In the genomic region with DNA sequence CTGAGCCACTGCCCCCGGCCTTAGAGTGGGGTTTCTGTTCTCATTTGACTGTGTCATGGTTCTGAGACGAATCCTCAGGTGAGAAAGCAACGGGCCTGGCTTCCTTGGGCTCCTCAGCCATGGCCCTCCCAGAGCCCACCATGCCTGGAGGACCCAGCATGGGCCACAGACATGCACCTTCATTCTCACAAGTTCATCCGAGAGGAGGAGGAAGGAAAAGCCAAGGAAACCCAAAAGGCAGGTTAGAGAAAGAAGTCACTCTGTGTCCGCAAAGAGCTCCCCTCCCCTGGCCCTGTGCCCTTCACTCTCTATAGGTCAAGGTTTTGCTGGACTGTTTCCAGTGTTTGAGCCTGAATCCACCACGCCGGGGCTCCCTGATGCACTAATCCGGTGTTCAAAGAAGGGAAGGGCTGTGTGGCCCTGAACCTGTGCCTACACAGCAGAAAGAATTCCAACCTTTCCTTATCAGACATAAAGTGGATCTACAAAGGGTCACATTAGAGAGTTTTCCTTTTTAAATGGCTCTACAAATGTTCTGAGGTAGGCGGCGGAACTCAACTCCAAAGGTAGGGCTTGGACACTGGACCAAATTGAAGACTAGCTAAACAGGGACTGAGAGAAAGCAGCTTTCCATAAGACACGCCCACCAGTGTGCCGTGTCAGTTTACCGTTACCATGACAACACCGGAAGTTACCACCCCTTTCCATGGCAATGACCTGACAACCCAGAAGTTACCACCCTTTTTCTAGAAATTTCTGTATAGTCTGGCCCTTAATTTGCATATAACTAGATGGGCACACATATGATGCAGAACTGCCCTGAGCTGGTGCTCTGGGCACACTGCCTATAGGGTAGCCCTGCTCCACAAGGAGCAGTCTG, we compare ENCODE assay signal across 1 cellular context.
A peak's percentile ranks its signal among the peaks of the same experiment; 100 is the strongest.
TF ChIP-seq lines count a peak whose summit lies in the region.

No MANE protein-coding gene starts in this region.

TF ChIP-seq in K562, 482 proteins besides CTCF, POLR2A, EP300 and RAD21 (continued from another document):
- peak; percentile 58; the same call in 1 of the 2 replicates for TF ChIP-seq SP1 (CRISPR knock-in tag; IDR thresholded peaks at IDR 0.05)
- TF ChIP-seq SMAD1 (IDR thresholded peaks at IDR 0.05; ENCODE audit: low read depth, low read length, partially characterized antibody), result no peak
- no peak for TF ChIP-seq CBX3 (IDR thresholded peaks at IDR 0.05; ENCODE audit: borderline replicate concordance in 1 of 2, low read length in 2 of 2)
- TF ChIP-seq, protein P1, sequence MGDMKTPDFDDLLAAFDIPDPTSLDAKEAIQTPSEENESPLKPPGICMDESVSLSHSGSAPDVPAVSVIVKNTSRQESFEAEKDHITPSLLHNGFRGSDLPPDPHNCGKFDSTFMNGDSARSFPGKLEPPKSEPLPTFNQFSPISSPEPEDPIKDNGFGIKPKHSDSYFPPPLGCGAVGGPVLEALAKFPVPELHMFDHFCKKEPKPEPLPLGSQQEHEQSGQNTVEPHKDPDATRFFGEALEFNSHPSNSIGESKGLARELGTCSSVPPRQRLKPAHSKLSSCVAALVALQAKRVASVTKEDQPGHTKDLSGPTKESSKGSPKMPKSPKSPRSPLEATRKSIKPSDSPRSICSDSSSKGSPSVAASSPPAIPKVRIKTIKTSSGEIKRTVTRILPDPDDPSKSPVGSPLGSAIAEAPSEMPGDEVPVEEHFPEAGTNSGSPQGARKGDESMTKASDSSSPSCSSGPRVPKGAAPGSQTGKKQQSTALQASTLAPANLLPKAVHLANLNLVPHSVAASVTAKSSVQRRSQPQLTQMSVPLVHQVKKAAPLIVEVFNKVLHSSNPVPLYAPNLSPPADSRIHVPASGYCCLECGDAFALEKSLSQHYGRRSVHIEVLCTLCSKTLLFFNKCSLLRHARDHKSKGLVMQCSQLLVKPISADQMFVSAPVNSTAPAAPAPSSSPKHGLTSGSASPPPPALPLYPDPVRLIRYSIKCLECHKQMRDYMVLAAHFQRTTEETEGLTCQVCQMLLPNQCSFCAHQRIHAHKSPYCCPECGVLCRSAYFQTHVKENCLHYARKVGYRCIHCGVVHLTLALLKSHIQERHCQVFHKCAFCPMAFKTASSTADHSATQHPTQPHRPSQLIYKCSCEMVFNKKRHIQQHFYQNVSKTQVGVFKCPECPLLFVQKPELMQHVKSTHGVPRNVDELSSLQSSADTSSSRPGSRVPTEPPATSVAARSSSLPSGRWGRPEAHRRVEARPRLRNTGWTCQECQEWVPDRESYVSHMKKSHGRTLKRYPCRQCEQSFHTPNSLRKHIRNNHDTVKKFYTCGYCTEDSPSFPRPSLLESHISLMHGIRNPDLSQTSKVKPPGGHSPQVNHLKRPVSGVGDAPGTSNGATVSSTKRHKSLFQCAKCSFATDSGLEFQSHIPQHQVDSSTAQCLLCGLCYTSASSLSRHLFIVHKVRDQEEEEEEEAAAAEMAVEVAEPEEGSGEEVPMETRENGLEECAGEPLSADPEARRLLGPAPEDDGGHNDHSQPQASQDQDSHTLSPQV (IDR thresholded peaks at IDR 0.05), result peak; percentile 51; the same call in 1 of the 2 replicates
- peak; percentile 78 for TF ChIP-seq MXI1 (IDR thresholded peaks at IDR 0.05; ENCODE audit: low read depth, low read length)
- peak; percentile 22; the same call in 1 of the 2 replicates for TF ChIP-seq ATF7 (IDR thresholded peaks at IDR 0.05)
- TF ChIP-seq, protein P2, sequence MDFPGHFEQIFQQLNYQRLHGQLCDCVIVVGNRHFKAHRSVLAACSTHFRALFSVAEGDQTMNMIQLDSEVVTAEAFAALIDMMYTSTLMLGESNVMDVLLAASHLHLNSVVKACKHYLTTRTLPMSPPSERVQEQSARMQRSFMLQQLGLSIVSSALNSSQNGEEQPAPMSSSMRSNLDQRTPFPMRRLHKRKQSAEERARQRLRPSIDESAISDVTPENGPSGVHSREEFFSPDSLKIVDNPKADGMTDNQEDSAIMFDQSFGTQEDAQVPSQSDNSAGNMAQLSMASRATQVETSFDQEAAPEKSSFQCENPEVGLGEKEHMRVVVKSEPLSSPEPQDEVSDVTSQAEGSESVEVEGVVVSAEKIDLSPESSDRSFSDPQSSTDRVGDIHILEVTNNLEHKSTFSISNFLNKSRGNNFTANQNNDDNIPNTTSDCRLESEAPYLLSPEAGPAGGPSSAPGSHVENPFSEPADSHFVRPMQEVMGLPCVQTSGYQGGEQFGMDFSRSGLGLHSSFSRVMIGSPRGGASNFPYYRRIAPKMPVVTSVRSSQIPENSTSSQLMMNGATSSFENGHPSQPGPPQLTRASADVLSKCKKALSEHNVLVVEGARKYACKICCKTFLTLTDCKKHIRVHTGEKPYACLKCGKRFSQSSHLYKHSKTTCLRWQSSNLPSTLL (IDR thresholded peaks at IDR 0.05), result peak; percentile 96
- no peak for TF ChIP-seq ZC3H8 (IDR thresholded peaks at IDR 0.05)
- TF ChIP-seq, protein P3, sequence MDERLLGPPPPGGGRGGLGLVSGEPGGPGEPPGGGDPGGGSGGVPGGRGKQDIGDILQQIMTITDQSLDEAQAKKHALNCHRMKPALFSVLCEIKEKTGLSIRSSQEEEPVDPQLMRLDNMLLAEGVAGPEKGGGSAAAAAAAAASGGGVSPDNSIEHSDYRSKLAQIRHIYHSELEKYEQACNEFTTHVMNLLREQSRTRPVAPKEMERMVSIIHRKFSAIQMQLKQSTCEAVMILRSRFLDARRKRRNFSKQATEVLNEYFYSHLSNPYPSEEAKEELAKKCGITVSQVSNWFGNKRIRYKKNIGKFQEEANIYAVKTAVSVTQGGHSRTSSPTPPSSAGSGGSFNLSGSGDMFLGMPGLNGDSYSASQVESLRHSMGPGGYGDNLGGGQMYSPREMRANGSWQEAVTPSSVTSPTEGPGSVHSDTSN (CRISPR knock-in tag; IDR thresholded peaks at IDR 0.05; ENCODE audit: low read depth), result no peak
- TF ChIP-seq, protein P3 (tag; conservative IDR thresholded peaks at IDR 0.05; ENCODE audit: low read depth), result peak; percentile 86
- peak; percentile 25; the same call in 1 of the 2 replicates for TF ChIP-seq MYC (IDR thresholded peaks at IDR 0.05; ENCODE audit: low read depth, low read length)
- TF ChIP-seq MYC (CRISPR knock-in tag; IDR thresholded peaks at IDR 0.05; ENCODE audit: borderline replicate concordance, low read depth), result no peak
- TF ChIP-seq RFX1 (IDR thresholded peaks at IDR 0.05), result peak; percentile 100
